Comparison of ENCODE assay signal across 6 cellular contexts in the genomic region with DNA sequence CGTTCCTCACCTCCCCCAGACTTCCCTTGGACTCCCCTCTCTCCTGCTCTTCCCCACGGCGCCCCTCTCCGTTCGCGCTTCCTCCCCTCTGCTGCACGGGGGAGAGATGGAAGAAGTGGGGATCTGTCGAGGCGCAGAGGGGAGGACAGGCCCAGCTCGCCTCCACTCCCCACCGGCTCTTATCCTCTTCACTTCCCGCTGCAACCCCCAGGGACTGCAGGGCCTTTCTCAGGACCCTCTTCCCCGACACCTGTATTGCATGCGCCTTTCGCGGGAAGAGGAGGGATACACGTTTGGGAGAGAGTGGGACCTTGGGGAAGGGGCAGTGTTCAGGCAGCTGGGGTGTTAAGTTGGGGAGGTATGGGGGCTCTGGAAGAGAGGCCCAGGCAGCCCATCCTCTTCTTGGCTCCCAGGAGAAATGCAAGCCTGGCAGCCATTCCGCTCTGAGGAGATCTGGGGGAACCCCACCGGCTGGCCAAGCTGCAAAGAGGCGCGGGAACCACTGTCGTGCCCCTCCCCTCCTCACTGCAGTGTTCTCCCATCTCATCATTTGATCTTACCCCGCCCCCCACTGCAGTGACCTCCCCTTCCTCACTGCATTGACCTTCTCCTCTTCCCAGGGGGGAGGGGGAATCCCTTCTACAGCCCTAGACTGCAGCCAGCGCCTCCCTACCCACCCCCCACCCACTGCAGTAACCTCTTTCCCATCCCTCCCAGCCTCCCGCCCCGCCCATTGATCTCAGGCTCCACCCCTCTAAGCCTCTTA.
DNase-seq lines count a peak whose midpoint lies in the region; ATAC-seq lines count a peak whose summit lies in the region.

No MANE protein-coding gene starts in this region.

- ATAC-seq in activated naive CD8-positive, alpha-beta T cell treated with anti-CD3 and anti-CD28 coated beads, Interleukin-2, amount 50 U/mL, for 24 hours = peak; percentile 25
- no peak for ATAC-seq in GM21825 (IDR thresholded peaks at IDR 0.05; ENCODE audit: unreplicated experiment)

- H3K4me3 Mint-ChIP-seq in activated naive CD8-positive, alpha-beta T cell treated with anti-CD3 and anti-CD28 coated beads, Interleukin-2, amount 50 U/mL, for 24 hours = peak overlapping the region; percentile 93

- H3K4me1 Mint-ChIP-seq in activated naive CD8-positive, alpha-beta T cell treated with anti-CD3 and anti-CD28 coated beads, Interleukin-2, amount 50 U/mL, for 24 hours = peaks cover 34% of the 10 kb centered on the region

- peak overlapping the region; percentile 49 for H3K9ac ChIP-seq in muscle layer of colon (ENCODE audit: low read length)

- H3K4me1 ChIP-seq in muscle layer of colon (ENCODE audit: insufficient read depth, low read length) = peaks cover 11% of the 10 kb centered on the region

- H3K9me3 Mint-ChIP-seq in activated naive CD8-positive, alpha-beta T cell treated with anti-CD3 and anti-CD28 coated beads, Interleukin-2, amount 50 U/mL, for 24 hours = no peaks in the 10 kb centered on the region

- H3K36me3 ChIP-seq in muscle layer of colon (ENCODE audit: insufficient read depth, low read length) = peaks cover 4% of the 10 kb centered on the region

- DNase-seq in NCI-H2196 (lab: John Stamatoyannopoulos, UW; ENCODE audit: unreplicated experiment) (peak; percentile 28), NCI-H2196 treated with DMSO at 0.1 percent for 48 hours (lab: John Stamatoyannopoulos, UW; ENCODE audit: unreplicated experiment) (no peak), GM19238 (ENCODE audit: insufficient read length, low spot score) (no peak)
- DNase-seq in activated naive CD8-positive, alpha-beta T cell treated with anti-CD3 and anti-CD28 coated beads, Interleukin-2, amount 50 U/mL, for 24 hours = no peak

- H3K9me3 ChIP-seq in muscle layer of colon (ENCODE audit: low read length) = no peaks in the 10 kb centered on the region

- peak overlapping the region; percentile 87 for H3K27ac ChIP-seq in muscle layer of colon (ENCODE audit: low read depth, low read length)

- H3K27me3 Mint-ChIP-seq in activated naive CD8-positive, alpha-beta T cell treated with anti-CD3 and anti-CD28 coated beads, Interleukin-2, amount 50 U/mL, for 24 hours = peaks cover 2% of the 10 kb centered on the region

- H3K27ac Mint-ChIP-seq in activated naive CD8-positive, alpha-beta T cell treated with anti-CD3 and anti-CD28 coated beads, Interleukin-2, amount 50 U/mL, for 24 hours = peak overlapping the region; percentile 81

- H3K27me3 ChIP-seq in muscle layer of colon (ENCODE audit: control insufficient read depth in 1 of 2, insufficient read depth in 2 of 2, low read length in 2 of 2) = no peaks in the 10 kb centered on the region

- peak overlapping the region; percentile 68 to 81 for H3K4me3 ChIP-seq in muscle layer of colon (ENCODE audit: low read depth in 1 of 2, low read length in 2 of 2)

- H3K36me3 Mint-ChIP-seq in activated naive CD8-positive, alpha-beta T cell treated with anti-CD3 and anti-CD28 coated beads, Interleukin-2, amount 50 U/mL, for 24 hours (ENCODE audit: low read depth) = peaks cover 15% of the 10 kb centered on the region
